In genomic region chr19:17684256-17684655, GRCh38 we compare ENCODE assay signal across 34 cellular contexts. TPM values are rescaled to one million over a fixed set of nuclear protein-coding genes. Genes with fewer than 3 reads are reported as not detected.
"Had no signal": no experiment of that assay in that cellular context is flagged by ENCODE, and none has a peak within 500 bp of the region (broad histone marks: within the 10 kb centered on the region; RNA-seq: fewer than 3 reads in every experiment).

No MANE protein-coding gene starts in this region.

- ATAC-seq: activated CD4-positive, alpha-beta T cell treated with anti-CD3 and anti-CD28 coated beads for 36 hours; activated CD4-positive, CD25-positive, alpha-beta regulatory T cell treated with anti-CD3 and anti-CD28 coated beads, Interleukin-2, amount 50 U/mL, for 24 hours; activated CD8-positive, alpha-beta memory T cell treated with anti-CD3 and anti-CD28 coated beads, Interleukin-2, amount 10 ng/mL, durations not matched to agents 7 days and 5 days; activated CD8-positive, alpha-beta T cell treated with anti-CD3 and anti-CD28 coated beads, Interleukin-2, amount 10 ng/mL, durations not matched to agents 7 days and 5 days; activated naive CD4-positive, alpha-beta T cell treated with anti-CD3 and anti-CD28 coated beads, Interleukin-2, amount 50 U/mL, for 72 hours; activated T-cell treated with anti-CD3 and anti-CD28 coated beads, Interleukin-2, amount 50 U/mL, for 72 hours; activated T-helper 17 cell treated with anti-CD3 and anti-CD28 coated beads, Interleukin-2, amount 50 U/mL, for 72 hours; body of pancreas had no signal

- H3K36me3 Mint-ChIP-seq: activated naive CD8-positive, alpha-beta T cell treated with anti-CD3 and anti-CD28 coated beads for 36 hours had no signal

- H3K9me3 Mint-ChIP-seq: activated CD4-positive, alpha-beta memory T cell treated with anti-CD3 and anti-CD28 coated beads, Interleukin-2, amount 10 ng/mL, durations not matched to agents 7 days and 5 days; activated CD4-positive, alpha-beta T cell treated with anti-CD3 and anti-CD28 coated beads, Interleukin-2, amount 10 ng/mL, durations not matched to agents 7 days and 5 days; activated naive CD4-positive, alpha-beta T cell treated with anti-CD3 and anti-CD28 coated beads for 36 hours; activated naive CD8-positive, alpha-beta T cell treated with anti-CD3 and anti-CD28 coated beads for 36 hours; activated T-cell treated with anti-CD3 and anti-CD28 coated beads, Interleukin-2, amount 50 U/mL, for 24 hours; activated T-helper 1 cell treated with anti-CD3 and anti-CD28 coated beads, Interleukin-12 subunit alpha, Interleukin-12 subunit beta, Interleukin-2, Interleukin-4 antibody, amounts not matched to agents 30 ng/mL and 10 ng/mL and 1 ng/mL, durations not matched to agents 14 hours and 24 hours and 36 hours; activated T-helper 17 cell treated with anti-CD3 and anti-CD28 coated beads, Interleukin-2, amount 50 U/mL, for 72 hours; T-helper 1 cell treated with Interleukin-12 subunit alpha and Interleukin-12 subunit beta and Interleukin-4 antibody, amounts not matched to agents 30 μg/mL and 1 μg/mL, for 36 hours; T-helper 2 cell treated with Interferon-gamma antibody and Interleukin-4, amounts not matched to agents 5 μg/mL and 100 μg/mL, for 36 hours had no signal

- H3K4me3 Mint-ChIP-seq: activated CD4-positive, alpha-beta memory T cell treated with anti-CD3 and anti-CD28 coated beads, Interleukin-2, amount 10 ng/mL, durations not matched to agents 7 days and 5 days; activated CD4-positive, alpha-beta T cell treated with anti-CD3 and anti-CD28 coated beads for 36 hours; activated CD4-positive, alpha-beta T cell treated with anti-CD3 and anti-CD28 coated beads, Interleukin-2, amount 10 ng/mL, durations not matched to agents 7 days and 5 days; activated CD8-positive, alpha-beta memory T cell treated with anti-CD3 and anti-CD28 coated beads, Interleukin-2, amount 10 ng/mL, durations not matched to agents 7 days and 5 days; activated CD8-positive, alpha-beta T cell treated with anti-CD3 and anti-CD28 coated beads, Interleukin-2, amount 10 ng/mL, durations not matched to agents 7 days and 5 days; activated naive CD4-positive, alpha-beta T cell treated with anti-CD3 and anti-CD28 coated beads for 36 hours; activated naive CD8-positive, alpha-beta T cell treated with anti-CD3 and anti-CD28 coated beads for 36 hours; activated T-cell treated with anti-CD3 and anti-CD28 coated beads, Interleukin-2, amount 50 U/mL, for 24 hours; activated T-cell treated with anti-CD3 and anti-CD28 coated beads, Interleukin-2, amount 50 U/mL, for 72 hours; activated T-helper 1 cell treated with anti-CD3 and anti-CD28 coated beads, Interleukin-12 subunit alpha, Interleukin-12 subunit beta, Interleukin-2, Interleukin-4 antibody, amounts not matched to agents 30 ng/mL and 10 ng/mL and 1 ng/mL, durations not matched to agents 14 hours and 24 hours and 36 hours; activated T-helper 17 cell treated with anti-CD3 and anti-CD28 coated beads, Interleukin-2, amount 50 U/mL, for 72 hours; T-helper 1 cell treated with Interleukin-12 subunit alpha and Interleukin-12 subunit beta and Interleukin-4 antibody, amounts not matched to agents 30 μg/mL and 1 μg/mL, for 36 hours; T-helper 2 cell treated with Interferon-gamma antibody and Interleukin-4, amounts not matched to agents 5 μg/mL and 100 μg/mL, for 36 hours had no signal

- DNase-seq: activated CD4-positive, alpha-beta memory T cell treated with anti-CD3 and anti-CD28 coated beads, Interleukin-2, amount 10 ng/mL, durations not matched to agents 7 days and 5 days; activated CD4-positive, alpha-beta T cell treated with anti-CD3 and anti-CD28 coated beads for 1 hour; activated CD4-positive, alpha-beta T cell treated with anti-CD3 and anti-CD28 coated beads for 36 hours; activated CD4-positive, alpha-beta T cell treated with anti-CD3 and anti-CD28 coated beads for 48 hours; activated CD4-positive, alpha-beta T cell treated with anti-CD3 and anti-CD28 coated beads, Interleukin-2, amount 10 ng/mL, durations not matched to agents 7 days and 5 days; activated CD4-positive, alpha-beta T cell treated with anti-CD3 and anti-CD28 coated beads, Interleukin-2, amount 50 U/mL, for 48 hours; activated CD4-positive, CD25-positive, alpha-beta regulatory T cell; activated CD8-positive, alpha-beta memory T cell treated with anti-CD3 and anti-CD28 coated beads for 24 hours; activated CD8-positive, alpha-beta memory T cell treated with anti-CD3 and anti-CD28 coated beads, Interleukin-2, amount 10 ng/mL, durations not matched to agents 7 days and 5 days; activated CD8-positive, alpha-beta memory T cell treated with anti-CD3 and anti-CD28 coated beads, Interleukin-2, amount 50 U/mL, for 48 hours; activated CD8-positive, alpha-beta T cell treated with anti-CD3 and anti-CD28 coated beads, Interleukin-2, amount 10 ng/mL, durations not matched to agents 7 days and 5 days; activated effector memory CD4-positive, alpha-beta T cell treated with anti-CD3 and anti-CD28 coated beads, Interleukin-2, amount 50 U/mL, for 16 hours; activated gamma-delta T cell treated with Interleukin-2 at 50 U/mL for 16 hours; activated naive CD4-positive, alpha-beta T cell; activated naive CD4-positive, alpha-beta T cell treated with anti-CD3 and anti-CD28 coated beads for 36 hours; activated naive CD4-positive, alpha-beta T cell treated with anti-CD3 and anti-CD28 coated beads, Interleukin-2, amount 50 U/mL, for 16 hours; activated naive CD8-positive, alpha-beta T cell treated with anti-CD3 and anti-CD28 coated beads for 36 hours; activated T-cell treated with anti-CD3 and anti-CD28 coated beads, Interleukin-2, amount 50 U/mL, for 24 hours; activated T-cell treated with anti-CD3 and anti-CD28 coated beads, Interleukin-2, amount 50 U/mL, for 72 hours; adrenal gland; amniotic stem cell; aorta; body of pancreas; brain microvascular endothelial cell; central memory CD4-positive, alpha-beta T cell; T-helper 1 cell; T-helper 2 cell; T-helper 9 cell had no signal

- H3K27ac Mint-ChIP-seq: activated CD4-positive, alpha-beta memory T cell treated with anti-CD3 and anti-CD28 coated beads, Interleukin-2, amount 10 ng/mL, durations not matched to agents 7 days and 5 days; activated CD4-positive, alpha-beta T cell treated with anti-CD3 and anti-CD28 coated beads for 36 hours; activated CD4-positive, alpha-beta T cell treated with anti-CD3 and anti-CD28 coated beads, Interleukin-2, amount 10 ng/mL, durations not matched to agents 7 days and 5 days; activated CD8-positive, alpha-beta memory T cell treated with anti-CD3 and anti-CD28 coated beads, Interleukin-2, amount 10 ng/mL, durations not matched to agents 7 days and 5 days; activated CD8-positive, alpha-beta T cell treated with anti-CD3 and anti-CD28 coated beads, Interleukin-2, amount 10 ng/mL, durations not matched to agents 7 days and 5 days; activated naive CD4-positive, alpha-beta T cell treated with anti-CD3 and anti-CD28 coated beads for 36 hours; activated naive CD4-positive, alpha-beta T cell treated with anti-CD3 and anti-CD28 coated beads, Interleukin-2, amount 50 U/mL, for 72 hours; activated naive CD8-positive, alpha-beta T cell treated with anti-CD3 and anti-CD28 coated beads for 36 hours; activated T-cell treated with anti-CD3 and anti-CD28 coated beads, Interleukin-2, amount 50 U/mL, for 24 hours; activated T-cell treated with anti-CD3 and anti-CD28 coated beads, Interleukin-2, amount 50 U/mL, for 72 hours; activated T-helper 1 cell treated with anti-CD3 and anti-CD28 coated beads, Interleukin-12 subunit alpha, Interleukin-12 subunit beta, Interleukin-2, Interleukin-4 antibody, amounts not matched to agents 30 ng/mL and 10 ng/mL and 1 ng/mL, durations not matched to agents 14 hours and 24 hours and 36 hours; activated T-helper 17 cell treated with anti-CD3 and anti-CD28 coated beads, Interleukin-2, amount 50 U/mL, for 72 hours; T-helper 1 cell treated with Interleukin-12 subunit alpha and Interleukin-12 subunit beta and Interleukin-4 antibody, amounts not matched to agents 30 μg/mL and 1 μg/mL, for 36 hours; T-helper 2 cell treated with Interferon-gamma antibody and Interleukin-4, amounts not matched to agents 5 μg/mL and 100 μg/mL, for 36 hours had no signal

RNA-seq across cellular contexts. Expression of gene UNC13A, which starts 3.9 kb away (rescaled TPM):
- total RNA-seq: activated T-helper 1 cell treated with anti-CD3 and anti-CD28 coated beads, Interleukin-12 subunit alpha, Interleukin-12 subunit beta, Interleukin-2, Interleukin-4 antibody, amounts not matched to agents 30 ng/mL and 10 ng/mL and 1 ng/mL, durations not matched to agents 14 hours and 24 hours and 36 hours had no signal
